9 cellular contexts compared by ENCODE assay signal in the genomic region with DNA sequence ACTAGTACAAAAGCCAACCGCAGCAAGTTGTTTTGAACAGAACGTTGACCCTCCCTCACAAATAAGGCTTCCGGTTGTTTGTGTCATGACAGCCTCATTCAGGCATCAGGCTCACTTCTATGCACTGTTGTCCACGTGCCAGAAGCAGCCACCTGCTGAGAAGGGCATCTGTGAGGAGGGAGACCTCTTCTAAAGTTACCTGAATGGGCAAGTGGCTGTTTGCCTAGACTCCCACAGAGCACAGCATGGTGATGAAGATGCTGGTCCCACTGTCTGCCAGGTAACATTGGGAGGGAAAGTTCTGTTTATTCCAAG.
DNase-seq lines count a peak whose midpoint lies in the region; ATAC-seq and TF ChIP-seq lines count a peak whose summit lies in the region.
"Had no signal": no experiment of that assay in that cellular context is flagged by ENCODE, and none has a peak within 500 bp of the region (broad histone marks: within the 10 kb centered on the region; RNA-seq: fewer than 3 reads in every experiment).

No MANE protein-coding gene starts in this region.

- no peaks in the 10 kb centered on the region for H3K79me2 ChIP-seq in mesendoderm (ENCODE audit: control insufficient read depth, insufficient read depth, low read length)

- H3K27me3 Mint-ChIP-seq in CD4-positive, alpha-beta T cell: no peaks in the 10 kb centered on the region
- H3K27me3 Mint-ChIP-seq in naive thymus-derived CD4-positive, alpha-beta T cell: no peaks in the 10 kb centered on the region

- H3K36me3 Mint-ChIP-seq in CD4-positive, alpha-beta T cell (ENCODE audit: low read depth): peaks cover 72% of the 10 kb centered on the region
- H3K36me3 Mint-ChIP-seq in naive thymus-derived CD4-positive, alpha-beta T cell: peaks cover 7 to 27% (median 24%) of the 10 kb centered on the region in 5 donors

- H3K4me2 ChIP-seq in mesendoderm (ENCODE audit: low read length): no peak overlapping the region

- no peak overlapping the region for H2AK5ac ChIP-seq in mesendoderm (ENCODE audit: low read length)

- no peak overlapping the region for H3K27ac ChIP-seq in CD4-positive, alpha-beta T cell (ENCODE audit: low read depth, low read length)
- no peak overlapping the region for H3K27ac ChIP-seq in naive thymus-derived CD4-positive, alpha-beta T cell (ENCODE audit: low read depth, low read length)
- no peak overlapping the region for H3K27ac ChIP-seq in mesendoderm (ENCODE audit: low read depth, low read length)

- no peak overlapping the region for H3K4ac ChIP-seq in mesendoderm (ENCODE audit: low read depth, low read length)

- H3K36me3 ChIP-seq in adipocyte (ENCODE audit: control insufficient read depth, insufficient read depth, low read length, severe bottlenecking) (peaks cover 95% of the 10 kb centered on the region), mesendoderm (ENCODE audit: control insufficient read depth, insufficient read depth, low read length) (no peaks in the 10 kb centered on the region)
- H3K36me3 ChIP-seq in naive thymus-derived CD4-positive, alpha-beta T cell (ENCODE audit: control insufficient read depth in 2 of 3, insufficient read depth in 3 of 3, low read length in 3 of 3): peaks cover 0 to 53% (median 15%) of the 10 kb centered on the region in 3 experiments

- peak overlapping the region; percentile 78 for H3K27ac Mint-ChIP-seq in CD4-positive, alpha-beta T cell
- H3K27ac Mint-ChIP-seq in naive thymus-derived CD4-positive, alpha-beta T cell: peak overlapping the region in 6 of 9 donors; percentile 63 to 83 (median 74)

- intact Hi-C loops in CD4-positive, alpha-beta T cell (cut with DNase I, micrococcal nuclease): no loop called here
- intact Hi-C loops in naive thymus-derived CD4-positive, alpha-beta T cell (cut with micrococcal nuclease): loop anchor here in 1 of 2 donors (5.0 kb wide), 1 partner anchor 38 kb away; no protein-coding TSS in a partner anchor

- no peak overlapping the region for H3K56ac ChIP-seq in mesendoderm (ENCODE audit: low read length)

- POLR2A ChIA-PET in CD4-positive, alpha-beta T cell (lab: Charles Lee): no interaction called here
- POLR2A ChIA-PET in naive thymus-derived CD4-positive, alpha-beta T cell (lab: Charles Lee): no interaction called here

- H3K9me3 Mint-ChIP-seq in CD4-positive, alpha-beta T cell: no peaks in the 10 kb centered on the region
- peaks cover 0 to 1% (median 0%) of the 10 kb centered on the region in 11 donors for H3K9me3 Mint-ChIP-seq in naive thymus-derived CD4-positive, alpha-beta T cell

- no peak overlapping the region for H4K8ac ChIP-seq in mesendoderm (ENCODE audit: low read depth, low read length)

- no peak for TF ChIP-seq CTCF in CD4-positive, alpha-beta T cell (IDR thresholded peaks at IDR 0.05)

- H3K4me1 Mint-ChIP-seq in CD4-positive, alpha-beta T cell (ENCODE audit: low read depth): peaks cover 41% of the 10 kb centered on the region
- H3K4me1 Mint-ChIP-seq in naive thymus-derived CD4-positive, alpha-beta T cell: peaks cover 29 to 46% (median 38%) of the 10 kb centered on the region in 7 donors

- no peak overlapping the region for H3K4me3 Mint-ChIP-seq in CD4-positive, alpha-beta T cell
- H3K4me3 Mint-ChIP-seq in naive thymus-derived CD4-positive, alpha-beta T cell: peak overlapping the region in 1 of 10 donors; percentile 62

- H3K23ac ChIP-seq in mesendoderm (ENCODE audit: low read length): no peak overlapping the region

- CTCF ChIA-PET in CD4-positive, alpha-beta T cell (lab: Charles Lee): no interaction called here
- CTCF ChIA-PET in naive thymus-derived CD4-positive, alpha-beta T cell (lab: Charles Lee): no interaction called here

- H3K9me3 ChIP-seq in CD4-positive, alpha-beta T cell (ENCODE audit: control insufficient read depth, low read length): no peaks in the 10 kb centered on the region
- H3K9me3 ChIP-seq in adipocyte (ENCODE audit: control insufficient read depth, low read length): no peaks in the 10 kb centered on the region
- H3K9me3 ChIP-seq in naive thymus-derived CD4-positive, alpha-beta T cell (ENCODE audit: control insufficient read depth in 2 of 3, low read length in 3 of 3): no peaks in the 10 kb centered on the region

- H2BK120ac ChIP-seq in mesendoderm (ENCODE audit: low read depth, low read length): no peak overlapping the region

- no peak for ATAC-seq in CD4-positive, alpha-beta T cell (ENCODE audit: poor library complexity)
- ATAC-seq in naive thymus-derived CD4-positive, alpha-beta T cell: no peak
- ATAC-seq in GM18858 (IDR thresholded peaks at IDR 0.05; ENCODE audit: unreplicated experiment): no peak

- no peaks in the 10 kb centered on the region for H3K79me1 ChIP-seq in mesendoderm (ENCODE audit: low read length)

- H3K4me3 ChIP-seq in adipocyte (ENCODE audit: low read length) (peak overlapping the region; percentile 23), mesendoderm (ENCODE audit: low read length) (no peak overlapping the region)
- no peak overlapping the region for H3K4me3 ChIP-seq in naive thymus-derived CD4-positive, alpha-beta T cell (ENCODE audit: low read length)

- no peak overlapping the region for H3K18ac ChIP-seq in mesendoderm (ENCODE audit: low read length)

- H2BK5ac ChIP-seq in mesendoderm (ENCODE audit: low read length): no peak overlapping the region

- H3K4me1 ChIP-seq in adipocyte (ENCODE audit: control insufficient read depth, insufficient read depth, low read length) (peaks cover 81% of the 10 kb centered on the region), mesendoderm (ENCODE audit: control insufficient read depth, low read depth, low read length) (peaks cover 7% of the 10 kb centered on the region)
- H3K4me1 ChIP-seq in naive thymus-derived CD4-positive, alpha-beta T cell (ENCODE audit: control insufficient read depth in 2 of 2, insufficient read depth in 2 of 2, low read length in 2 of 2): peaks cover 0 to 20% of the 10 kb centered on the region in 2 donors

- no CpG with 5 or more reads among the region's 4 CpGs for WGBS in mesendoderm (ENCODE audit: extremely low coverage, insufficient coverage, low lambda C conversion rate)

- H3K27me3 ChIP-seq in CD4-positive, alpha-beta T cell (ENCODE audit: control insufficient read depth, insufficient read depth, low read length): no peaks in the 10 kb centered on the region
- H3K27me3 ChIP-seq in adipocyte (replicated peaks; ENCODE audit: control insufficient read depth, insufficient read depth, low read length) (no peaks in the 10 kb centered on the region), mesendoderm (ENCODE audit: insufficient read depth, low read length, poor library complexity) (no peaks in the 10 kb centered on the region)
- no peaks in the 10 kb centered on the region for H3K27me3 ChIP-seq in naive thymus-derived CD4-positive, alpha-beta T cell (ENCODE audit: control insufficient read depth in 2 of 2, insufficient read depth in 2 of 2, low read length in 2 of 2)

- peak overlapping the region; percentile 76 for H3K9ac ChIP-seq in adipocyte (ENCODE audit: low read length)
- no peak overlapping the region for H3K9ac ChIP-seq in mesendoderm (ENCODE audit: low read length)

- H4K5ac ChIP-seq in mesendoderm (ENCODE audit: low read length): no peak overlapping the region

- no peak for DNase-seq in CD4-positive, alpha-beta T cell
- DNase-seq in NCI-H128 (lab: John Stamatoyannopoulos, UW; ENCODE audit: unreplicated experiment) (peak; percentile 31), adipocyte (ENCODE audit: low read depth) (no peak), AG20443 (ENCODE audit: low spot score) (no peak), ecto neural progenitor cell (ENCODE audit: low spot score) (no peak), mesendoderm (no peak)
- DNase-seq in naive thymus-derived CD4-positive, alpha-beta T cell: no peak
- DNase-seq: NCI-H1048 had no signal

- H2BK15ac ChIP-seq in mesendoderm (replicated peaks; ENCODE audit: low read depth): no peak overlapping the region
